Comparison of ENCODE assay signal across 1 cellular context in the genomic region with DNA sequence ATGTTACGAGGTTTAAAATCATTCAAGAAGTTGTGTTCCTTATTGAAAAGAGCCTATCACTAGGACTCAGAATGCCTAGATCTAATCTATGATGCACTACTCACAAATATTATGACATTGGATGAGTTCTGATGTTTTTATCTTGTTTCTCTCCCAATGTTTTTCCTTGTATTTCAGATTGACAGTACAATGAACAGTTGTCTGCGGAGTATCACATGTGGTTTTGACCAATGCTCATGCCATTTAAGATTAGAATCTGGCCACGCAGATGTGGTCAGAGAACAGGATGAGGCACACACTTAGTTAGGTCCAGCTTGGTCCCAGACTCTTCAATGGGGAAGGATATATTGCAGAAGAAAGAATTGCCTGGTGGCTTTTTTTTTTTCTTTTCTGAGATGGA.
TF ChIP-seq lines count a peak whose summit lies in the region.

No MANE protein-coding gene starts in this region.

TF ChIP-seq in GM23338, 12 proteins besides CTCF, POLR2A, EP300 and RAD21 (continued from another document):
- TF ChIP-seq, protein P1, sequence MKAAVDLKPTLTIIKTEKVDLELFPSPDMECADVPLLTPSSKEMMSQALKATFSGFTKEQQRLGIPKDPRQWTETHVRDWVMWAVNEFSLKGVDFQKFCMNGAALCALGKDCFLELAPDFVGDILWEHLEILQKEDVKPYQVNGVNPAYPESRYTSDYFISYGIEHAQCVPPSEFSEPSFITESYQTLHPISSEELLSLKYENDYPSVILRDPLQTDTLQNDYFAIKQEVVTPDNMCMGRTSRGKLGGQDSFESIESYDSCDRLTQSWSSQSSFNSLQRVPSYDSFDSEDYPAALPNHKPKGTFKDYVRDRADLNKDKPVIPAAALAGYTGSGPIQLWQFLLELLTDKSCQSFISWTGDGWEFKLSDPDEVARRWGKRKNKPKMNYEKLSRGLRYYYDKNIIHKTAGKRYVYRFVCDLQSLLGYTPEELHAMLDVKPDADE (IDR thresholded peaks at IDR 0.05): no peak
- TF ChIP-seq NANOG (IDR thresholded peaks at IDR 0.05; ENCODE audit: borderline replicate concordance): no peak
- TF ChIP-seq ZNF331 (CRISPR knock-in tag; IDR thresholded peaks at IDR 0.05; ENCODE audit: low read depth): no peak
- no peak for TF ChIP-seq STAT1 (IDR thresholded peaks at IDR 0.05; ENCODE audit: unreplicated experiment)
- TF ChIP-seq EZH2 (IDR thresholded peaks at IDR 0.05; ENCODE audit: low read depth, unreplicated experiment): no peak
